ENCODE assay signal across 1 cellular context in the genomic region with DNA sequence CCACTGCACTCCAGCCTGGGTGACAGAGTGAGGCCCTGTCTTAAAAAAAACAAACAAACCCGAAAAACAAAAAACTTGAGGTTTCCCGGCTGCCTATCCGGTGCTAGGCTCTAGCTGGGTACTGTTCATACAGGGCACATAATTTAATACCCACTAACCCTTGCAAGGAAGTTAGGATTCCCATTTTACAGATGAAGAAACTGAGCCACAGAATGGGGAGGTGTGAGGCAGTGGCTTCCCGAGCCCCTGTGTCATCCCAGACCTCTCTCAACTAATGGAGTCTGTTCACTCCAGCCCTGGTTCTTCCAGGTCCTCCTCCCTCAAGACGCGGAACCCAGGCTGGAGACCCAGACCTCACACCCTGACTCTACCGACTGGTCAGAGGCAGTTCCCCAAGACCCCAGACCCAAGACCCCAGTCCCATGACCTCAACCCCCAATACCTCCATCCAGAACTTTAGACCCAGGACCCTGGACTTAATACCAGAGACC.
TF ChIP-seq lines count a peak whose summit lies in the region.

No MANE protein-coding gene starts in this region.

TF ChIP-seq in K562, 482 proteins besides CTCF, POLR2A, EP300 and RAD21:
- peak; percentile 40 for TF ChIP-seq ARHGAP35 (IDR thresholded peaks at IDR 0.05; ENCODE audit: partially characterized antibody)
- TF ChIP-seq TEAD1 (CRISPR knock-in tag; IDR thresholded peaks at IDR 0.05) = 0 out of 4 replicates have a peak, but pooled peaks of 1 of the 2 experiments have one; percentile 14
- TF ChIP-seq HDAC2 (IDR thresholded peaks at IDR 0.05) = peak; percentile 90
- 0 out of 2 replicates have a peak, but pooled peaks have one; percentile 57 for TF ChIP-seq HDGF (IDR thresholded peaks at IDR 0.05)
- 0 out of 2 replicates have a peak, but pooled peaks have one; percentile 65 for TF ChIP-seq CBX1 (IDR thresholded peaks at IDR 0.05; ENCODE audit: low read depth)
- 0 out of 2 replicates have a peak, but pooled peaks have one; percentile 20 for TF ChIP-seq ZNF740 (CRISPR knock-in tag; IDR thresholded peaks at IDR 0.05)
- no peak for TF ChIP-seq ZNF740 (tag; IDR thresholded peaks at IDR 0.05)
- peak; percentile 82 to 89 for TF ChIP-seq KDM1A (IDR thresholded peaks at IDR 0.05)
- TF ChIP-seq RCOR1 (IDR thresholded peaks at IDR 0.05; ENCODE audit: borderline replicate concordance in 1 of 2, low read depth in 2 of 2, low read length in 2 of 2) = peak in 1 of 2 experiments; percentile 80; a peak in 2 of 4 replicates
- TF ChIP-seq ZNF121 (CRISPR knock-in tag; conservative IDR thresholded peaks at IDR 0.05) = peak; percentile 3; the same call in 1 of the 2 replicates
- 0 out of 2 replicates have a peak, but pooled peaks have one; percentile 29 for TF ChIP-seq MIER1 (IDR thresholded peaks at IDR 0.05; ENCODE audit: low read depth)
- TF ChIP-seq, protein P1, sequence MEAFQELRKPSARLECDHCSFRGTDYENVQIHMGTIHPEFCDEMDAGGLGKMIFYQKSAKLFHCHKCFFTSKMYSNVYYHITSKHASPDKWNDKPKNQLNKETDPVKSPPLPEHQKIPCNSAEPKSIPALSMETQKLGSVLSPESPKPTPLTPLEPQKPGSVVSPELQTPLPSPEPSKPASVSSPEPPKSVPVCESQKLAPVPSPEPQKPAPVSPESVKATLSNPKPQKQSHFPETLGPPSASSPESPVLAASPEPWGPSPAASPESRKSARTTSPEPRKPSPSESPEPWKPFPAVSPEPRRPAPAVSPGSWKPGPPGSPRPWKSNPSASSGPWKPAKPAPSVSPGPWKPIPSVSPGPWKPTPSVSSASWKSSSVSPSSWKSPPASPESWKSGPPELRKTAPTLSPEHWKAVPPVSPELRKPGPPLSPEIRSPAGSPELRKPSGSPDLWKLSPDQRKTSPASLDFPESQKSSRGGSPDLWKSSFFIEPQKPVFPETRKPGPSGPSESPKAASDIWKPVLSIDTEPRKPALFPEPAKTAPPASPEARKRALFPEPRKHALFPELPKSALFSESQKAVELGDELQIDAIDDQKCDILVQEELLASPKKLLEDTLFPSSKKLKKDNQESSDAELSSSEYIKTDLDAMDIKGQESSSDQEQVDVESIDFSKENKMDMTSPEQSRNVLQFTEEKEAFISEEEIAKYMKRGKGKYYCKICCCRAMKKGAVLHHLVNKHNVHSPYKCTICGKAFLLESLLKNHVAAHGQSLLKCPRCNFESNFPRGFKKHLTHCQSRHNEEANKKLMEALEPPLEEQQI (IDR thresholded peaks at IDR 0.05) = no peak
- peak; percentile 7 for TF ChIP-seq NUFIP1 (IDR thresholded peaks at IDR 0.05; ENCODE audit: partially characterized antibody)
- no peak for TF ChIP-seq ZNF407 (IDR thresholded peaks at IDR 0.05; ENCODE audit: low read depth)
- no peak for TF ChIP-seq L3MBTL2 (IDR thresholded peaks at IDR 0.05)
- TF ChIP-seq, protein P2, sequence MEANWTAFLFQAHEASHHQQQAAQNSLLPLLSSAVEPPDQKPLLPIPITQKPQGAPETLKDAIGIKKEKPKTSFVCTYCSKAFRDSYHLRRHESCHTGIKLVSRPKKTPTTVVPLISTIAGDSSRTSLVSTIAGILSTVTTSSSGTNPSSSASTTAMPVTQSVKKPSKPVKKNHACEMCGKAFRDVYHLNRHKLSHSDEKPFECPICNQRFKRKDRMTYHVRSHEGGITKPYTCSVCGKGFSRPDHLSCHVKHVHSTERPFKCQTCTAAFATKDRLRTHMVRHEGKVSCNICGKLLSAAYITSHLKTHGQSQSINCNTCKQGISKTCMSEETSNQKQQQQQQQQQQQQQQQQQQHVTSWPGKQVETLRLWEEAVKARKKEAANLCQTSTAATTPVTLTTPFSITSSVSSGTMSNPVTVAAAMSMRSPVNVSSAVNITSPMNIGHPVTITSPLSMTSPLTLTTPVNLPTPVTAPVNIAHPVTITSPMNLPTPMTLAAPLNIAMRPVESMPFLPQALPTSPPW (CRISPR knock-in tag; IDR thresholded peaks at IDR 0.05) = peak; percentile 7; the same call in 1 of the 2 replicates
- TF ChIP-seq, protein P3, sequence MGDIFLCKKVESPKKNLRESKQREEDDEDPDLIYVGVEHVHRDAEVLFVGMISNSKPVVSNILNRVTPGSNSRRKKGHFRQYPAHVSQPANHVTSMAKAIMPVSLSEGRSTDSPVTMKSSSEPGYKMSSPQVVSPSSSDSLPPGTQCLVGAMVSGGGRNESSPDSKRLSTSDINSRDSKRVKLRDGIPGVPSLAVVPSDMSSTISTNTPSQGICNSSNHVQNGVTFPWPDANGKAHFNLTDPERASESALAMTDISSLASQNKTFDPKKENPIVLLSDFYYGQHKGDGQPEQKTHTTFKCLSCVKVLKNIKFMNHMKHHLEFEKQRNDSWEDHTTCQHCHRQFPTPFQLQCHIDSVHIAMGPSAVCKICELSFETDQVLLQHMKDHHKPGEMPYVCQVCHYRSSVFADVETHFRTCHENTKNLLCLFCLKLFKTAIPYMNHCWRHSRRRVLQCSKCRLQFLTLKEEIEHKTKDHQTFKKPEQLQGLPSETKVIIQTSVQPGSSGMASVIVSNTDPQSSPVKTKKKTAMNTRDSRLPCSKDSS (IDR thresholded peaks at IDR 0.05; ENCODE audit: low read depth, partially characterized antibody) = no peak
- peak; percentile 95 for TF ChIP-seq BCOR (IDR thresholded peaks at IDR 0.05)
- peak; percentile 64; the same call in 1 of the 2 replicates for TF ChIP-seq SMARCA5 (IDR thresholded peaks at IDR 0.05)
- no peak for TF ChIP-seq NFIC (IDR thresholded peaks at IDR 0.05)
- 0 out of 2 replicates have a peak, but pooled peaks have one; percentile 8 for TF ChIP-seq GTF2E2 (tag; IDR thresholded peaks at IDR 0.05)
- peak; percentile 44 for TF ChIP-seq CHD4 (IDR thresholded peaks at IDR 0.05; ENCODE audit: insufficient read depth, insufficient replicate concordance, low read depth, low read length, poor library complexity, severe bottlenecking)
- peak; percentile 79 for TF ChIP-seq RBM25 (IDR thresholded peaks at IDR 0.05; ENCODE audit: low read depth, low read length, severe bottlenecking)
